Comparison of ENCODE assay signal across 29 cellular contexts in genomic region chr20:60895363-60896079, GRCh38.
"Had no signal": no experiment of that assay in that cellular context is flagged by ENCODE, and none has a peak within 500 bp of the region (broad histone marks: within the 10 kb centered on the region; RNA-seq: fewer than 3 reads in every experiment).

No MANE protein-coding gene starts in this region.

- H3K27ac ChIP-seq: ascending aorta, brain microvascular endothelial cell, coronary artery, dorsolateral prefrontal cortex, foreskin keratinocyte, gastrocnemius medialis, heart left ventricle, hepatocyte had no signal

- H3K9me3 ChIP-seq: ascending aorta, gastrocnemius medialis, heart left ventricle had no signal

- H3K79me2 ChIP-seq: hepatocyte had no signal

- H3K4me1 Mint-ChIP-seq: activated CD4-positive, alpha-beta memory T cell treated with anti-CD3 and anti-CD28 coated beads, Interleukin-2, amount 10 ng/mL, durations not matched to agents 7 days and 5 days; activated CD4-positive, alpha-beta T cell treated with anti-CD3 and anti-CD28 coated beads for 36 hours; activated CD4-positive, alpha-beta T cell treated with anti-CD3 and anti-CD28 coated beads, Interleukin-2, amount 10 ng/mL, durations not matched to agents 7 days and 5 days; activated naive CD4-positive, alpha-beta T cell treated with anti-CD3 and anti-CD28 coated beads, Interleukin-2, amount 10 ng/mL, durations not matched to agents 7 days and 5 days; activated naive CD8-positive, alpha-beta T cell treated with anti-CD3 and anti-CD28 coated beads, Interleukin-2, amount 10 ng/mL, durations not matched to agents 7 days and 5 days; central memory CD8-positive, alpha-beta T cell had no signal

- H3K4me1 ChIP-seq: ascending aorta, foreskin keratinocyte, gastrocnemius medialis, heart left ventricle had no signal

- H3K4me3 ChIP-seq: ascending aorta, coronary artery, dorsolateral prefrontal cortex, gastrocnemius medialis, heart left ventricle, hepatocyte had no signal

- H3K9me3 Mint-ChIP-seq: activated CD4-positive, alpha-beta memory T cell treated with anti-CD3 and anti-CD28 coated beads, Interleukin-2, amount 10 ng/mL, durations not matched to agents 7 days and 5 days; activated CD4-positive, alpha-beta T cell treated with anti-CD3 and anti-CD28 coated beads, Interleukin-2, amount 10 ng/mL, durations not matched to agents 7 days and 5 days; activated naive CD8-positive, alpha-beta T cell treated with anti-CD3 and anti-CD28 coated beads, Interleukin-2, amount 10 ng/mL, durations not matched to agents 7 days and 5 days; activated T-cell treated with anti-CD3 and anti-CD28 coated beads, Interleukin-2, amount 50 U/mL, for 24 hours; activated T-cell treated with anti-CD3 and anti-CD28 coated beads, Interleukin-2, amount 50 U/mL, for 72 hours; central memory CD8-positive, alpha-beta T cell; dendritic cell treated with granulocyte-macrophage colony-stimulating factor and Interleukin-4, amounts not matched to agents 40 ng/mL and 50 ng/mL, for 4 days; endodermal cell had no signal

- ATAC-seq: activated CD4-positive, alpha-beta T cell treated with anti-CD3 and anti-CD28 coated beads for 36 hours; activated naive CD4-positive, alpha-beta T cell treated with anti-CD3 and anti-CD28 coated beads, Interleukin-2, amount 50 U/mL, for 72 hours; activated T-cell treated with anti-CD3 and anti-CD28 coated beads, Interleukin-2, amount 50 U/mL, for 72 hours; esophagus mucosa; foreskin keratinocyte; gastrocnemius medialis; heart left ventricle had no signal

- H3K36me3 ChIP-seq: ascending aorta, brain microvascular endothelial cell, gastrocnemius medialis, heart left ventricle had no signal

- DNase-seq: activated CD4-positive, alpha-beta memory T cell treated with anti-CD3 and anti-CD28 coated beads, Interleukin-2, amount 10 ng/mL, durations not matched to agents 7 days and 5 days; activated CD4-positive, alpha-beta T cell treated with anti-CD3 and anti-CD28 coated beads for 36 hours; activated CD4-positive, alpha-beta T cell treated with anti-CD3 and anti-CD28 coated beads, Interleukin-2, amount 10 ng/mL, durations not matched to agents 7 days and 5 days; activated CD4-positive, alpha-beta T cell treated with anti-CD3 and anti-CD28 coated beads, Interleukin-2, amount 50 U/mL, for 4 hours; activated CD4-positive, CD25-positive, alpha-beta regulatory T cell; activated CD4-positive, CD25-positive, alpha-beta regulatory T cell treated with anti-CD3 and anti-CD28 coated beads, Interleukin-2, amount 50 U/mL, for 72 hours; activated CD8-positive, alpha-beta memory T cell treated with anti-CD3 and anti-CD28 coated beads, Interleukin-2, amount 50 U/mL, for 48 hours; activated gamma-delta T cell; activated naive CD4-positive, alpha-beta T cell; activated naive CD4-positive, alpha-beta T cell treated with anti-CD3 and anti-CD28 coated beads, Interleukin-2, amount 10 ng/mL, durations not matched to agents 7 days and 5 days; activated naive CD8-positive, alpha-beta T cell treated with anti-CD3 and anti-CD28 coated beads, Interleukin-2, amount 10 ng/mL, durations not matched to agents 7 days and 5 days; activated T-cell treated with anti-CD3 and anti-CD28 coated beads for 4 hours; activated T-cell treated with anti-CD3 and anti-CD28 coated beads, Interleukin-2, amount 50 U/mL, for 24 hours; activated T-cell treated with anti-CD3 and anti-CD28 coated beads, Interleukin-2, amount 50 U/mL, for 72 hours; brain microvascular endothelial cell; dorsolateral prefrontal cortex; effector memory CD4-positive, alpha-beta T cell; endodermal cell; foreskin keratinocyte; gastrocnemius medialis; glutamatergic neuron; heart left ventricle had no signal

- H3K4me3 Mint-ChIP-seq: activated CD4-positive, alpha-beta memory T cell treated with anti-CD3 and anti-CD28 coated beads, Interleukin-2, amount 10 ng/mL, durations not matched to agents 7 days and 5 days; activated CD4-positive, alpha-beta T cell treated with anti-CD3 and anti-CD28 coated beads for 36 hours; activated CD4-positive, alpha-beta T cell treated with anti-CD3 and anti-CD28 coated beads, Interleukin-2, amount 10 ng/mL, durations not matched to agents 7 days and 5 days; activated naive CD4-positive, alpha-beta T cell treated with anti-CD3 and anti-CD28 coated beads, Interleukin-2, amount 10 ng/mL, durations not matched to agents 7 days and 5 days; activated naive CD8-positive, alpha-beta T cell treated with anti-CD3 and anti-CD28 coated beads, Interleukin-2, amount 10 ng/mL, durations not matched to agents 7 days and 5 days; activated T-cell treated with anti-CD3 and anti-CD28 coated beads, Interleukin-2, amount 50 U/mL, for 24 hours; activated T-cell treated with anti-CD3 and anti-CD28 coated beads, Interleukin-2, amount 50 U/mL, for 72 hours; central memory CD8-positive, alpha-beta T cell; dendritic cell treated with granulocyte-macrophage colony-stimulating factor and Interleukin-4, amounts not matched to agents 40 ng/mL and 50 ng/mL, for 4 days; endodermal cell had no signal

- H3K27me3 ChIP-seq: ascending aorta, brain microvascular endothelial cell, foreskin keratinocyte, gastrocnemius medialis, heart left ventricle, hepatocyte had no signal

- H3K4me2 ChIP-seq: hepatocyte had no signal

- H3K36me3 Mint-ChIP-seq: activated naive CD4-positive, alpha-beta T cell treated with anti-CD3 and anti-CD28 coated beads, Interleukin-2, amount 10 ng/mL, durations not matched to agents 7 days and 5 days; activated naive CD4-positive, alpha-beta T cell treated with anti-CD3 and anti-CD28 coated beads, Interleukin-2, amount 50 U/mL, for 72 hours; activated naive CD8-positive, alpha-beta T cell treated with anti-CD3 and anti-CD28 coated beads, Interleukin-2, amount 10 ng/mL, durations not matched to agents 7 days and 5 days had no signal

- H2AFZ ChIP-seq: hepatocyte had no signal

- H3K27ac Mint-ChIP-seq: activated CD4-positive, alpha-beta memory T cell treated with anti-CD3 and anti-CD28 coated beads, Interleukin-2, amount 10 ng/mL, durations not matched to agents 7 days and 5 days; activated CD4-positive, alpha-beta T cell treated with anti-CD3 and anti-CD28 coated beads for 36 hours; activated CD4-positive, alpha-beta T cell treated with anti-CD3 and anti-CD28 coated beads, Interleukin-2, amount 10 ng/mL, durations not matched to agents 7 days and 5 days; activated naive CD4-positive, alpha-beta T cell treated with anti-CD3 and anti-CD28 coated beads, Interleukin-2, amount 10 ng/mL, durations not matched to agents 7 days and 5 days; activated naive CD4-positive, alpha-beta T cell treated with anti-CD3 and anti-CD28 coated beads, Interleukin-2, amount 50 U/mL, for 72 hours; activated naive CD8-positive, alpha-beta T cell treated with anti-CD3 and anti-CD28 coated beads, Interleukin-2, amount 10 ng/mL, durations not matched to agents 7 days and 5 days; activated T-cell treated with anti-CD3 and anti-CD28 coated beads, Interleukin-2, amount 50 U/mL, for 24 hours; activated T-cell treated with anti-CD3 and anti-CD28 coated beads, Interleukin-2, amount 50 U/mL, for 72 hours; dendritic cell treated with granulocyte-macrophage colony-stimulating factor and Interleukin-4, amounts not matched to agents 40 ng/mL and 50 ng/mL, for 4 days; endodermal cell had no signal

- H3K27me3 Mint-ChIP-seq: activated CD4-positive, alpha-beta memory T cell treated with anti-CD3 and anti-CD28 coated beads, Interleukin-2, amount 10 ng/mL, durations not matched to agents 7 days and 5 days; activated CD4-positive, alpha-beta T cell treated with anti-CD3 and anti-CD28 coated beads for 36 hours; activated CD4-positive, alpha-beta T cell treated with anti-CD3 and anti-CD28 coated beads, Interleukin-2, amount 10 ng/mL, durations not matched to agents 7 days and 5 days; activated naive CD4-positive, alpha-beta T cell treated with anti-CD3 and anti-CD28 coated beads, Interleukin-2, amount 10 ng/mL, durations not matched to agents 7 days and 5 days; activated naive CD8-positive, alpha-beta T cell treated with anti-CD3 and anti-CD28 coated beads, Interleukin-2, amount 10 ng/mL, durations not matched to agents 7 days and 5 days; activated T-cell treated with anti-CD3 and anti-CD28 coated beads, Interleukin-2, amount 50 U/mL, for 24 hours; central memory CD8-positive, alpha-beta T cell; dendritic cell treated with granulocyte-macrophage colony-stimulating factor and Interleukin-4, amounts not matched to agents 40 ng/mL and 50 ng/mL, for 4 days had no signal
